ENCODE assay signal across 25 cellular contexts in genomic region chr3:65795166-65795565, GRCh38.
DNase-seq lines count a peak whose midpoint lies in the region; ATAC-seq, FAIRE-seq and TF ChIP-seq lines count a peak whose summit lies in the region.
"Had no signal": no experiment of that assay in that cellular context is flagged by ENCODE, and none has a peak within 500 bp of the region (broad histone marks: within the 10 kb centered on the region; RNA-seq: fewer than 3 reads in every experiment).

No MANE protein-coding gene starts in this region.

- H4K8ac ChIP-seq in IMR-90 (ENCODE audit: low read depth in 2 of 2, low read length in 2 of 2): no peak overlapping the region

- H2BK20ac ChIP-seq in IMR-90 (ENCODE audit: low read depth, low read length): no peak overlapping the region

- H2AK5ac ChIP-seq in IMR-90 (ENCODE audit: low read depth, low read length): no peak overlapping the region

- no peak overlapping the region for H3K4me3 Mint-ChIP-seq in mesothelial cell of epicardium
- H3K4me3 Mint-ChIP-seq: B cell; CD4-positive, CD25-positive, alpha-beta regulatory T cell; CD8-positive, alpha-beta T cell; HFFc6 had no signal

- H3K27me3 Mint-ChIP-seq in mesothelial cell of epicardium (ENCODE audit: low read depth): no peaks in the 10 kb centered on the region
- H3K27me3 Mint-ChIP-seq: B cell had no signal

- H3K79me1 ChIP-seq in IMR-90 (ENCODE audit: low read depth in 1 of 2, low read length in 2 of 2): peaks cover 23 to 36% of the 10 kb centered on the region in 2 experiments

- POLR2A ChIA-PET in A549 (lab: Yijun Ruan, JAX): no interaction called here
- POLR2A ChIA-PET in IMR-90 (lab: Charles Lee; ENCODE audit: unreplicated experiment): no interaction called here
- POLR2A ChIA-PET in K562 (lab: Yijun Ruan, JAX): no interaction called here

- DNase-seq in A549 (ENCODE audit: low read depth in 1 of 2, low spot score in 1 of 2) (no peak), IMR-90 (no peak), K562 (ENCODE audit: extremely low read depth in 1 of 4, low spot score in 3 of 4) (no peak), mesothelial cell of epicardium (ENCODE audit: low spot score in 2 of 2, unreplicated experiment in 2 of 2) (no peak), NCI-H2196 (lab: John Stamatoyannopoulos, UW; ENCODE audit: unreplicated experiment) (no peak), pancreas (no peak), occipital lobe (lab: John Stamatoyannopoulos, UW) (no peak)
- DNase-seq: 8988T; CD4-positive, CD25-positive, alpha-beta regulatory T cell; CD8-positive, alpha-beta T cell; DMS 273 treated with DMSO at 0.1 percent for 48 hours; DMS79; EL; GF-D8; GOT3; HFFc6 had no signal

- no peaks in the 10 kb centered on the region for H3K9me3 ChIP-seq in A549
- no peaks in the 10 kb centered on the region for H3K9me3 ChIP-seq in IMR-90 (ENCODE audit: control insufficient read depth, insufficient read depth, low read length)
- no peaks in the 10 kb centered on the region for H3K9me3 ChIP-seq in K562 (replicated peaks; ENCODE audit: control insufficient read depth, insufficient read depth, low read depth, low read length)
- H3K9me3 ChIP-seq in pancreas: no peaks in the 10 kb centered on the region
- H3K9me3 ChIP-seq: BLaER1, HAP-1 had no signal

- no peak overlapping the region for H3K23ac ChIP-seq in IMR-90 (ENCODE audit: low read depth, low read length)

- in situ Hi-C loops in IMR-90 (cut with MboI; ENCODE audit: low sequenced_read_pairs): no loop called here
- in situ Hi-C loops in K562 (cut with MboI): loop anchor here (25.0 kb wide), 1 partner anchor 342 kb away; no protein-coding TSS in a partner anchor

- 94% methylated on average over 2 of the region's 2 CpGs for WGBS in A549 (ENCODE audit: missing lambda C conversion rate)
- no CpG with 5 or more reads among the region's 2 CpGs for WGBS in IMR-90 (ENCODE audit: extremely low coverage in 2 of 2, insufficient read length in 1 of 2), 2 experiments
- WGBS in K562 (ENCODE audit: insufficient coverage, low coverage, missing lambda C conversion rate): 0% methylated on average over 2 of the region's 2 CpGs
- WGBS in pancreas, 2 donors: 97 to 98% methylated on average over 2 of the region's 2 CpGs

- no peak overlapping the region for H2BK5ac ChIP-seq in IMR-90 (ENCODE audit: low read depth, low read length, poor library complexity, severe bottlenecking)

- peaks cover 23% of the 10 kb centered on the region for H3K4me1 Mint-ChIP-seq in mesothelial cell of epicardium
- H3K4me1 Mint-ChIP-seq: B cell; CD4-positive, CD25-positive, alpha-beta regulatory T cell had no signal

- 0 out of 3 replicates have a peak, but pooled peaks cover 3% of the 10 kb centered on the region for H3K4me1 ChIP-seq in A549
- H3K4me1 ChIP-seq in IMR-90 (ENCODE audit: control insufficient read depth, insufficient read depth, low read length): peaks cover 4% of the 10 kb centered on the region
- H3K4me1 ChIP-seq in K562 (replicated peaks in 1 of 2; ENCODE audit: control insufficient read depth in 2 of 2, insufficient read depth in 2 of 2, low read length in 2 of 2): no peaks in the 10 kb centered on the region
- H3K4me1 ChIP-seq in pancreas: no peaks in the 10 kb centered on the region
- H3K4me1 ChIP-seq: HAP-1 had no signal

- H3K36me3 ChIP-seq in IMR-90 (ENCODE audit: control insufficient read depth, insufficient read depth, low read length) (no peaks in the 10 kb centered on the region), K562 (ENCODE audit: control insufficient read depth, insufficient read depth, low read length) (no peaks in the 10 kb centered on the region), pancreas (no peaks in the 10 kb centered on the region)
- H3K36me3 ChIP-seq: BLaER1, HAP-1 had no signal

- H2BK120ac ChIP-seq in IMR-90 (ENCODE audit: low read depth, low read length): no peak overlapping the region

- H3K4me3 ChIP-seq in A549 (no peak overlapping the region), IMR-90 (ENCODE audit: insufficient read depth, low read depth, low read length) (no peak overlapping the region), K562 (no peak overlapping the region), pancreas (no peak overlapping the region)
- H3K4me3 ChIP-seq: BLaER1, HAP-1 had no signal

- H4K20me1 ChIP-seq in IMR-90 (ENCODE audit: insufficient read depth, low read length) (peaks cover 6% of the 10 kb centered on the region; the same call in 1 of the 2 replicates), K562 (replicated peaks; ENCODE audit: control insufficient read depth, insufficient read depth, low read length) (no peaks in the 10 kb centered on the region)
- H4K20me1 ChIP-seq: BLaER1 had no signal

- H3K27ac Mint-ChIP-seq in mesothelial cell of epicardium: peak overlapping the region; percentile 41
- H3K27ac Mint-ChIP-seq: B cell; CD4-positive, CD25-positive, alpha-beta regulatory T cell; CD8-positive, alpha-beta T cell; HFFc6 had no signal

- CTCF ChIA-PET in A549 (lab: Yijun Ruan, JAX): interaction anchor here (1.0 kb wide), 1 partner anchor 19 kb away, joined by 3 read pairs; no protein-coding TSS in a partner anchor
- CTCF ChIA-PET in IMR-90 (lab: Yijun Ruan, JAX): no interaction called here
- CTCF ChIA-PET in K562 (lab: Yijun Ruan, JAX; ENCODE audit: low intra/inter-chr PET ratio): no interaction called here

- H3K9ac ChIP-seq in IMR-90 (ENCODE audit: low read depth, low read length): no peak overlapping the region
- no peak overlapping the region for H3K9ac ChIP-seq in K562 (ENCODE audit: insufficient read depth in 1 of 2, low read depth in 2 of 2, low read length in 2 of 2)
- H3K9ac ChIP-seq: BLaER1 had no signal

- no peaks in the 10 kb centered on the region for H3K9me3 Mint-ChIP-seq in mesothelial cell of epicardium
- H3K9me3 Mint-ChIP-seq: CD8-positive, alpha-beta T cell; HFFc6 had no signal

- TF ChIP-seq CTCF in A549 (IDR thresholded peaks at IDR 0.05): no peak
- no peak for TF ChIP-seq CTCF in IMR-90 (conservative IDR thresholded peaks at IDR 0.05; ENCODE audit: low read depth, low read length)
- TF ChIP-seq CTCF in K562 (IDR thresholded peaks at IDR 0.05 in 2 of 3, conservative IDR thresholded peaks at IDR 0.05 in 1 of 3; ENCODE audit: insufficient read depth in 2 of 3, low read depth in 1 of 3, low read length in 3 of 3): no peak
- TF ChIP-seq CTCF in mesothelial cell of epicardium (IDR thresholded peaks at IDR 0.05; ENCODE audit: unreplicated experiment): no peak
- no peak for TF ChIP-seq CTCF in pancreas (IDR thresholded peaks at IDR 0.05)

- no peak overlapping the region for H2AK9ac ChIP-seq in IMR-90 (replicated peaks; ENCODE audit: low read depth, low read length, poor library complexity)

- no peak overlapping the region for H4K5ac ChIP-seq in IMR-90 (ENCODE audit: low read depth, low read length)

- H3K18ac ChIP-seq in IMR-90 (ENCODE audit: low read depth, low read length): no peak overlapping the region

- H3K14ac ChIP-seq in IMR-90 (replicated peaks; ENCODE audit: low read depth, low read length): no peak overlapping the region

- no peak overlapping the region for H3K4ac ChIP-seq in IMR-90 (ENCODE audit: low read depth, low read length)

- BruUV-seq in IMR-90 (replicated peaks; lab: Mats Ljungman, UMichigan) (no TSS peak), K562 (replicated peaks; lab: Mats Ljungman, UMichigan) (no TSS peak)

- H3K9me1 ChIP-seq in IMR-90 (ENCODE audit: insufficient read depth, low read length) (peaks cover 10% of the 10 kb centered on the region), K562 (ENCODE audit: control insufficient read depth, insufficient read depth, low read length) (no peaks in the 10 kb centered on the region)

- TF ChIP-seq RAD21 in A549 (conservative IDR thresholded peaks at IDR 0.05 in 1 of 2, IDR thresholded peaks at IDR 0.05 in 1 of 2) (no peak), IMR-90 (IDR thresholded peaks at IDR 0.05; ENCODE audit: low read length) (no peak), K562 (CRISPR knock-in tag; conservative IDR thresholded peaks at IDR 0.05 in 1 of 2, IDR thresholded peaks at IDR 0.05 in 1 of 2) (no peak)

- no peak for TF ChIP-seq EP300 in A549 (IDR thresholded peaks at IDR 0.05)
- TF ChIP-seq EP300 in K562 (IDR thresholded peaks at IDR 0.05; ENCODE audit: low read length): no peak

- ATAC-seq in A549 (no peak), IMR-90 (ENCODE audit: low read depth) (no peak), K562 (no peak), GM21619 (IDR thresholded peaks at IDR 0.05; ENCODE audit: unreplicated experiment) (no peak), pancreas (no peak)
- ATAC-seq: CD8-positive, alpha-beta T cell had no signal

- no peak overlapping the region for H2BK15ac ChIP-seq in IMR-90 (ENCODE audit: low read depth, low read length)

- H3K4me2 ChIP-seq in A549 (no peak overlapping the region), IMR-90 (ENCODE audit: low read depth, low read length) (no peak overlapping the region), K562 (ENCODE audit: insufficient read depth, low read length) (no peak overlapping the region)
- H3K4me2 ChIP-seq: BLaER1 had no signal

- intact Hi-C loops in IMR-90 (cut with micrococcal nuclease): no loop called here
- intact Hi-C loops in K562 (cut with micrococcal nuclease): no loop called here
- intact Hi-C loops in pancreas (cut with DNase I): no loop called here

- H3K27ac ChIP-seq in A549 (no peak overlapping the region), IMR-90 (ENCODE audit: insufficient read depth, low read length) (no peak overlapping the region), K562 (ENCODE audit: extremely low read depth, low read depth, low read length) (no peak overlapping the region), pancreas (no peak overlapping the region)
- H3K27ac ChIP-seq: BLaER1, C4-2B had no signal

- no peaks in the 10 kb centered on the region for H3K36me3 Mint-ChIP-seq in mesothelial cell of epicardium
- H3K36me3 Mint-ChIP-seq: CD4-positive, CD25-positive, alpha-beta regulatory T cell; CD8-positive, alpha-beta T cell had no signal

- H3K56ac ChIP-seq in IMR-90 (ENCODE audit: extremely low read depth, insufficient read depth, low read length): no peak overlapping the region

- no peak for TF ChIP-seq POLR2A in A549 (IDR thresholded peaks at IDR 0.05; ENCODE audit: low read length)
- TF ChIP-seq POLR2A in IMR-90 (IDR thresholded peaks at IDR 0.05; ENCODE audit: low read depth, low read length): no peak
- no peak for TF ChIP-seq POLR2A in K562 (conservative IDR thresholded peaks at IDR 0.05)

- H2AFZ ChIP-seq in IMR-90 (replicated peaks; ENCODE audit: low read length, poor library complexity) (no peak overlapping the region), K562 (ENCODE audit: low read depth, low read length) (no peak overlapping the region)

- dilution Hi-C loops in IMR-90 (cut with HindIII; ENCODE audit: low sequenced_read_pairs, unreplicated experiment): no loop called here

- H3K27me3 ChIP-seq in IMR-90 (ENCODE audit: control insufficient read depth, insufficient read depth, low read length) (no peaks in the 10 kb centered on the region), K562 (ENCODE audit: control insufficient read depth in 2 of 2, insufficient read depth in 2 of 2, low read length in 2 of 2) (peaks cover 0 to 5% of the 10 kb centered on the region in 2 experiments; a peak in 2 of 5 replicates), pancreas (no peaks in the 10 kb centered on the region)
- H3K27me3 ChIP-seq: BLaER1 had no signal

- H3K79me2 ChIP-seq in K562 (ENCODE audit: control insufficient read depth, insufficient read depth, low read length): no peaks in the 10 kb centered on the region

- H4K91ac ChIP-seq in IMR-90 (ENCODE audit: insufficient read depth, low read depth, low read length): no peak overlapping the region

- FAIRE-seq in A549 (lab: Jason Lieb, UNC): no peak
- FAIRE-seq in K562 (lab: Jason Lieb, UNC): no peak
- no peak for FAIRE-seq in pancreas (lab: Jason Lieb, UNC)
- FAIRE-seq: D721Med, GM12891, GM18507, H54 had no signal

Comparison
In these comparisons a context has a peak if more than half of its experiments do, and no peak if none do; other contexts are left out.
1. Of the 35 proteins assayed by ChIP-seq in both K562 and A549: peak only in K562: none; only in A549: none; in both: MAFK; in neither: 34.